1 cellular context compared by ENCODE assay signal in genomic region chr20:2172305-2173175, GRCh38.
TF ChIP-seq lines count a peak whose summit lies in the region.

No MANE protein-coding gene starts in this region.

TF ChIP-seq in K562, 482 proteins besides CTCF, POLR2A, EP300 and RAD21 (continued from another document):
- TF ChIP-seq, protein P1, sequence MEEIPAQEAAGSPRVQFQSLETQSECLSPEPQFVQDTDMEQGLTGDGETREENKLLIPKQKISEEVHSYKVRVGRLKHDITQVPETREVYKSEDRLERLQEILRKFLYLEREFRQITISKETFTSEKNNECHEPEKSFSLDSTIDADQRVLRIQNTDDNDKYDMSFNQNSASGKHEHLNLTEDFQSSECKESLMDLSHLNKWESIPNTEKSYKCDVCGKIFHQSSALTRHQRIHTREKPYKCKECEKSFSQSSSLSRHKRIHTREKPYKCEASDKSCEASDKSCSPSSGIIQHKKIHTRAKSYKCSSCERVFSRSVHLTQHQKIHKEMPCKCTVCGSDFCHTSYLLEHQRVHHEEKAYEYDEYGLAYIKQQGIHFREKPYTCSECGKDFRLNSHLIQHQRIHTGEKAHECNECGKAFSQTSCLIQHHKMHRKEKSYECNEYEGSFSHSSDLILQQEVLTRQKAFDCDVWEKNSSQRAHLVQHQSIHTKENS (CRISPR knock-in tag; IDR thresholded peaks at IDR 0.05): no peak
- TF ChIP-seq ARID2 (IDR thresholded peaks at IDR 0.05): peak; percentile 83
- TF ChIP-seq CXXC5 (CRISPR knock-in tag; IDR thresholded peaks at IDR 0.05): peak; percentile 24; the same call in 1 of the 2 replicates
- TF ChIP-seq SMAD4 (CRISPR knock-in tag; conservative IDR thresholded peaks at IDR 0.05): no peak
- TF ChIP-seq RB1 (IDR thresholded peaks at IDR 0.05; ENCODE audit: low read depth): peak; percentile 44; the same call in 1 of the 2 replicates
- TF ChIP-seq ZNF696 (CRISPR knock-in tag; conservative IDR thresholded peaks at IDR 0.05): no peak
- TF ChIP-seq THAP12 (CRISPR knock-in tag; IDR thresholded peaks at IDR 0.05): no peak
- no peak for TF ChIP-seq PYGO2 (tag; IDR thresholded peaks at IDR 0.05)
- TF ChIP-seq HDGF (IDR thresholded peaks at IDR 0.05): no peak
- TF ChIP-seq FOXO4 (CRISPR knock-in tag; IDR thresholded peaks at IDR 0.05): no peak
- TF ChIP-seq STAG1 (CRISPR knock-in tag; IDR thresholded peaks at IDR 0.05; ENCODE audit: borderline replicate concordance): peak; percentile 77; the same call in 1 of the 2 replicates
